ENCODE assay signal across 7 cellular contexts in genomic region chr19:13839938-13840750, GRCh38. TPM values are rescaled to one million over a fixed set of nuclear protein-coding genes. Genes with fewer than 3 reads are reported as not detected.
DNase-seq lines count a peak whose midpoint lies in the region; ATAC-seq and TF ChIP-seq lines count a peak whose summit lies in the region.

No MANE protein-coding gene starts in this region.

- no peak for TF ChIP-seq CTCF in H9 (conservative IDR thresholded peaks at IDR 0.05)
- no peak for TF ChIP-seq CTCF in brain microvascular endothelial cell (IDR thresholded peaks at IDR 0.05; ENCODE audit: low read depth, low read length, missing control alignments)
- no peak for TF ChIP-seq CTCF in left lung (IDR thresholded peaks at IDR 0.05)
- no peak for TF ChIP-seq CTCF in testis (IDR thresholded peaks at IDR 0.05)

- no peak overlapping the region for H2BK5ac ChIP-seq in H9 (ENCODE audit: insufficient read length, low read length)

- no peak overlapping the region for H4K5ac ChIP-seq in H9 (ENCODE audit: insufficient read length, low read depth, low read length)

- H3K79me1 ChIP-seq in H9 (ENCODE audit: insufficient read depth, low read depth, low read length, poor library complexity, severe bottlenecking): no peaks in the 10 kb centered on the region

- H3K4me3 Mint-ChIP-seq in H9: peak overlapping the region in 1 of 2 experiments; percentile 21; a peak in 2 of 5 replicates

- no peak overlapping the region for H2BK15ac ChIP-seq in H9 (ENCODE audit: low read depth, low read length)

- no peak overlapping the region; the same call in 1 of the 2 replicates for H3K14ac ChIP-seq in H9 (ENCODE audit: insufficient read depth, low read length)

- H3K27ac ChIP-seq in H9 (ENCODE audit: insufficient read length, low read depth, low read length) (no peak overlapping the region), SJSA1 (peak overlapping the region; percentile 99), brain microvascular endothelial cell (peak overlapping the region; percentile 96), left lung (peak overlapping the region; percentile 98 to 99), testis (peak overlapping the region; percentile 95 to 99)

- H3K9me3 ChIP-seq in H9 (ENCODE audit: control insufficient read depth, low read depth, low read length): no peaks in the 10 kb centered on the region
- no peaks in the 10 kb centered on the region; the same call in 1 of the 2 replicates for H3K9me3 ChIP-seq in SJSA1 (replicated peaks)
- no peaks in the 10 kb centered on the region for H3K9me3 ChIP-seq in left lung
- H3K9me3 ChIP-seq in testis: no peaks in the 10 kb centered on the region

- H3K9ac ChIP-seq in H9 (ENCODE audit: extremely low read depth, insufficient read length, low read length): no peak overlapping the region

- H3K27me3 ChIP-seq in H9 (ENCODE audit: insufficient read depth, low read length) (no peaks in the 10 kb centered on the region), SJSA1 (replicated peaks) (no peaks in the 10 kb centered on the region), brain microvascular endothelial cell (replicated peaks) (no peaks in the 10 kb centered on the region), left lung (no peaks in the 10 kb centered on the region), testis (no peaks in the 10 kb centered on the region)

- H3K4me3 ChIP-seq in SJSA1: peak overlapping the region; percentile 92
- H3K4me3 ChIP-seq in brain microvascular endothelial cell (ENCODE audit: low read depth, low read length): peak overlapping the region; percentile 80
- H3K4me3 ChIP-seq in left lung: peak overlapping the region; percentile 56 to 96
- H3K4me3 ChIP-seq in testis: peak overlapping the region; percentile 86 to 88

- H2BK20ac ChIP-seq in H9 (ENCODE audit: low read depth, low read length, poor library complexity, severe bottlenecking): no peak overlapping the region

- H3K4me1 Mint-ChIP-seq in H9: peaks cover 17 to 37% of the 10 kb centered on the region in 2 experiments

- peak; percentile 26 for ATAC-seq in left lung

- H2BK120ac ChIP-seq in H9 (ENCODE audit: low read depth, low read length, poor library complexity, severe bottlenecking): no peak overlapping the region

- H3K23ac ChIP-seq in H9 (ENCODE audit: insufficient read length, low read depth, low read length): no peak overlapping the region

- H3K79me2 ChIP-seq in H9 (ENCODE audit: insufficient read depth, low read length): no peaks in the 10 kb centered on the region; the same call in 1 of the 2 replicates

- no peak overlapping the region for H3K4ac ChIP-seq in H9 (ENCODE audit: low read depth, low read length)

- H3K9me3 Mint-ChIP-seq in H9: no peaks in the 10 kb centered on the region; a peak in 1 of 5 replicates

- H3K27ac Mint-ChIP-seq in H9: peak overlapping the region in 1 of 3 experiments; percentile 88; a peak in 2 of 7 replicates

- H2BK12ac ChIP-seq in H9 (ENCODE audit: insufficient read length, low read depth, low read length): no peak overlapping the region

- H2AK5ac ChIP-seq in H9 (ENCODE audit: insufficient read length, low read length): no peak overlapping the region

- H4K8ac ChIP-seq in H9 (replicated peaks; ENCODE audit: insufficient read length, low read depth, low read length): no peak overlapping the region

- H3K4me1 ChIP-seq in H9 (ENCODE audit: insufficient read depth, low read length) (no peaks in the 10 kb centered on the region; the same call in 1 of the 2 replicates), SJSA1 (replicated peaks) (peaks cover 74% of the 10 kb centered on the region), left lung (peaks cover 43 to 73% of the 10 kb centered on the region in 2 donors), testis (peaks cover 20% of the 10 kb centered on the region)

- no peak overlapping the region for H2AFZ ChIP-seq in H9 (ENCODE audit: low read length)

- in situ Hi-C loops in brain microvascular endothelial cell (cut with HindIII; ENCODE audit: low pct_ligation_motif_present, low sequenced_read_pairs): no loop called here

- intact Hi-C loops in left lung (cut with DNase I) (no loop called here), testis (cut with DNase I; ENCODE audit: low total_unique reads) (loop anchor here (5.0 kb wide), 1 partner anchor 48 kb away; no protein-coding TSS in a partner anchor)

- H3K23me2 ChIP-seq in H9 (ENCODE audit: insufficient read length, low read depth, low read length, poor library complexity, severe bottlenecking): peaks cover 8% of the 10 kb centered on the region

- no peak for TF ChIP-seq POLR2A in testis (IDR thresholded peaks at IDR 0.05)

- H4K91ac ChIP-seq in H9 (ENCODE audit: insufficient read length, low read depth, low read length): no peak overlapping the region

- no peak overlapping the region for H3T11ph ChIP-seq in H9 (ENCODE audit: low read length)

- H3K36me3 ChIP-seq in SJSA1 (peaks cover 72% of the 10 kb centered on the region), brain microvascular endothelial cell (replicated peaks) (peaks cover 50% of the 10 kb centered on the region), left lung (peaks cover 0 to 35% of the 10 kb centered on the region in 2 donors), testis (ENCODE audit: low read depth, missing control alignments) (no peaks in the 10 kb centered on the region)

- no peak overlapping the region for H3K4me2 ChIP-seq in H9 (ENCODE audit: insufficient read depth, insufficient read length, low read length)

- WGBS in H9 (ENCODE audit: extremely low coverage, insufficient read length, low lambda C conversion rate): no CpG with 5 or more reads among the region's 22 CpGs
- WGBS in testis, 2 donors: 58% methylated on average over 10 to 20 of the region's 22 CpGs

- H3K36me3 Mint-ChIP-seq in H9 (ENCODE audit: insufficient read depth in 1 of 3, low read depth in 3 of 3): no peaks in the 10 kb centered on the region

- DNase-seq in H9 (peak; percentile 28), SJSA1 (ENCODE audit: low read depth in 1 of 2, low spot score in 2 of 2) (peak; percentile 95 to 96), brain microvascular endothelial cell (no peak), left lung (peak; percentile 74 to 95), testis (no peak), cerebellum (ENCODE audit: low spot score) (no peak), ecto neural progenitor cell (ENCODE audit: low spot score) (no peak)

- no peak overlapping the region for H3K56ac ChIP-seq in H9 (ENCODE audit: insufficient read length, low read depth, low read length)

- H3K18ac ChIP-seq in H9 (ENCODE audit: insufficient read length, low read depth, low read length): no peak overlapping the region

- H4K20me1 ChIP-seq in H9 (ENCODE audit: control insufficient read depth, insufficient read depth, insufficient read length): no peaks in the 10 kb centered on the region

- no peaks in the 10 kb centered on the region for H3K27me3 Mint-ChIP-seq in H9 (ENCODE audit: low read depth)

RNA-seq across cellular contexts. Expression of gene NANOS3, which starts 36.8 kb away (rescaled TPM):
- total RNA-seq in H9 (2021): not detected in 2 replicates
- total RNA-seq in SJSA1 (2014; rRNA removed; shearing (Covaris generic)): 0.50 TPM in 1 of 2 replicates, not detected in the other
- total RNA-seq in left lung: 1 to 10 TPM in 1 of 2 donors, under 1 TPM in 1; 0.89 to 1.8 TPM
- 10 to 100 TPM; 14.5 to 18.6 TPM for total RNA-seq in testis
- polyA plus RNA-seq in testis (ENCODE audit: insufficient read depth, low read depth, low replicate concordance): 9.3 TPM
- 2.9 TPM for total RNA-seq in cerebellum

RNA-seq across cellular contexts. Expression of gene ZSWIM4, which starts 44.9 kb away (rescaled TPM):
- total RNA-seq in H9 (2021) (50.7 and 53.1 TPM in 2 replicates), left lung (10 to 100 TPM in 1 of 2 donors, 1 to 10 TPM in 1; 6.6 to 14.3 TPM), testis (10 to 100 TPM in 1 of 2 donors, 1 to 10 TPM in 1; 4.7 to 10.0 TPM), cerebellum (13.6 TPM)
- total RNA-seq in SJSA1 (2014; rRNA removed; shearing (Covaris generic)): 1.9 and 2.9 TPM in 2 replicates
- polyA plus RNA-seq in testis (ENCODE audit: insufficient read depth, low read depth, low replicate concordance): 3.4 TPM

Comparison
In these comparisons a context has a peak if more than half of its experiments do, and no peak if none do; other contexts are left out.
1. DNase-seq: peak in H9 (single experiment), SJSA1 (2 of 2) and left lung (2 of 2); none in brain microvascular endothelial cell (single experiment), testis (single experiment), cerebellum (single experiment) and ecto neural progenitor cell (single experiment).
2. Peak in every context shown above with its lines, with median percentiles within 50 percentile points of each other: H3K4me3 ChIP-seq.